ENCODE assay signal across 12 cellular contexts in genomic region chr16:50371936-50372595, GRCh38. TPM values are rescaled to one million over a fixed set of nuclear protein-coding genes. Genes with fewer than 3 reads are reported as not detected.
DNase-seq lines count a peak whose midpoint lies in the region; ATAC-seq and TF ChIP-seq lines count a peak whose summit lies in the region.
"Had no signal": no experiment of that assay in that cellular context is flagged by ENCODE, and none has a peak within 500 bp of the region (broad histone marks: within the 10 kb centered on the region; RNA-seq: fewer than 3 reads in every experiment).

No MANE protein-coding gene starts in this region.

- H3K36me3 Mint-ChIP-seq in activated T-cell treated with anti-CD3 and anti-CD28 coated beads, Interleukin-2, amount 50 U/mL, for 4 hours (ENCODE audit: insufficient read depth) = no peaks in the 10 kb centered on the region

- CTCF ChIA-PET in Panc1 (lab: Charles Lee) = interaction anchor here (0.7 kb wide), 1 partner anchor 88 kb away, joined by 4 read pairs; no protein-coding TSS in a partner anchor

- DNase-seq in COR-L47 (lab: John Stamatoyannopoulos, UW) (peak; percentile 49), Panc1 (ENCODE audit: low read depth, low spot score) (no peak), fibroblast of pulmonary artery (ENCODE audit: low read depth) (peak; percentile 30), nucleus accumbens (lab: John Stamatoyannopoulos, UW) (peak in 44 of 56 donors; percentile 9 to 76 (median 44)), Karpas-422 (no peak), RKO (ENCODE audit: low spot score) (no peak)
- no peak for DNase-seq in activated T-cell treated with anti-CD3 and anti-CD28 coated beads, Interleukin-2, amount 50 U/mL, for 4 hours
- DNase-seq: activated naive CD4-positive, alpha-beta T cell treated with Interleukin-2 at 50 U/mL for 16 hours; mammary epithelial cell; PC-9 had no signal

- no peak overlapping the region for H3K4me3 ChIP-seq in Panc1 (ENCODE audit: low read depth in 2 of 2, low read length in 2 of 2)
- no peak overlapping the region for H3K4me3 ChIP-seq in fibroblast of pulmonary artery (replicated peaks; ENCODE audit: low read depth, low read length)
- H3K4me3 ChIP-seq in Karpas-422 (ENCODE audit: low read length) = no peak overlapping the region
- H3K4me3 ChIP-seq: PC-9 had no signal

- peaks cover 8% of the 10 kb centered on the region for H3K27me3 Mint-ChIP-seq in activated T-cell treated with anti-CD3 and anti-CD28 coated beads, Interleukin-2, amount 50 U/mL, for 4 hours (ENCODE audit: low read depth)

- no peaks in the 10 kb centered on the region for H3K9me3 Mint-ChIP-seq in activated T-cell treated with anti-CD3 and anti-CD28 coated beads, Interleukin-2, amount 50 U/mL, for 4 hours
- H3K9me3 Mint-ChIP-seq: stimulated activated effector memory CD8-positive, alpha-beta T cell treated with anti-CD3 and anti-CD28 coated beads, Interleukin-12 subunit alpha, Interleukin-12 subunit beta, amount 100 ng/mL, for 72 hours had no signal

- H3K9ac ChIP-seq in Karpas-422 (ENCODE audit: low read length) = no peak overlapping the region

- H3K36me3 ChIP-seq in Panc1 (ENCODE audit: control insufficient read depth, insufficient read depth, low read length) (no peaks in the 10 kb centered on the region; the same call in 1 of the 2 replicates), Karpas-422 (ENCODE audit: insufficient read depth, low read length) (no peaks in the 10 kb centered on the region)

- intact Hi-C loops in Panc1 (cut with micrococcal nuclease; ENCODE audit: unreplicated experiment) = loop anchor here (5.0 kb wide), 1 partner anchor 290 kb away; no protein-coding TSS in a partner anchor

- ATAC-seq in Panc1 (no peak), HG03045 (IDR thresholded peaks at IDR 0.05; ENCODE audit: unreplicated experiment) (no peak)
- ATAC-seq in activated T-cell treated with anti-CD3 and anti-CD28 coated beads, Interleukin-2, amount 50 U/mL, for 4 hours = no peak

- in situ Hi-C loops in Panc1 (cut with HindIII; ENCODE audit: low pct_unique_long_range_greater_than_20kb, low sequenced_read_pairs) = no loop called here

- no peak overlapping the region for H2AFZ ChIP-seq in Karpas-422 (ENCODE audit: low read length)
- H2AFZ ChIP-seq: PC-9 had no signal

- no peak overlapping the region for H3K27ac ChIP-seq in Panc1 (ENCODE audit: low read length)
- H3K27ac ChIP-seq in Karpas-422 (ENCODE audit: low read length) = no peak overlapping the region
- H3K27ac ChIP-seq: PC-9 had no signal

- no peaks in the 10 kb centered on the region for H3K9me3 ChIP-seq in Panc1 (ENCODE audit: control insufficient read depth, insufficient read depth, low read depth, low read length)
- no peaks in the 10 kb centered on the region for H3K9me3 ChIP-seq in Karpas-422 (ENCODE audit: low read length)

- H3K4me1 ChIP-seq in Panc1 (ENCODE audit: control insufficient read depth, insufficient read depth, low read length) (no peaks in the 10 kb centered on the region), Karpas-422 (ENCODE audit: low read length) (peaks cover 11% of the 10 kb centered on the region)

- TF ChIP-seq CTCF in Panc1 (IDR thresholded peaks at IDR 0.05) = peak; percentile 48
- peak; percentile 20 for TF ChIP-seq CTCF in fibroblast of pulmonary artery (IDR thresholded peaks at IDR 0.05; ENCODE audit: low read length, missing control alignments)

- no peaks in the 10 kb centered on the region for H3K9me2 ChIP-seq in Karpas-422 (replicated peaks; ENCODE audit: insufficient read depth, low read length)

- peaks cover 14% of the 10 kb centered on the region for H3K79me2 ChIP-seq in Karpas-422 (ENCODE audit: low read length)

- no peaks in the 10 kb centered on the region for H3K27me3 ChIP-seq in Panc1 (ENCODE audit: control insufficient read depth, insufficient read depth, low read length)
- no peaks in the 10 kb centered on the region; the same call in 1 of the 2 replicates for H3K27me3 ChIP-seq in Karpas-422 (ENCODE audit: low read length)

- peaks cover 21% of the 10 kb centered on the region for H3K4me1 Mint-ChIP-seq in activated T-cell treated with anti-CD3 and anti-CD28 coated beads, Interleukin-2, amount 50 U/mL, for 4 hours (ENCODE audit: low read depth)

- no peak overlapping the region for H3K4me3 Mint-ChIP-seq in activated T-cell treated with anti-CD3 and anti-CD28 coated beads, Interleukin-2, amount 50 U/mL, for 4 hours
- H3K4me3 Mint-ChIP-seq: stimulated activated effector memory CD8-positive, alpha-beta T cell treated with anti-CD3 and anti-CD28 coated beads, Interleukin-12 subunit alpha, Interleukin-12 subunit beta, amount 100 ng/mL, for 72 hours had no signal

- POLR2A ChIA-PET in Panc1 (lab: Charles Lee) = no interaction called here

- H4K20me1 ChIP-seq in Karpas-422 (ENCODE audit: insufficient read depth, low read depth, low read length) = peaks cover 12% of the 10 kb centered on the region; the same call in 1 of the 2 replicates

- no peak overlapping the region for H3K4me2 ChIP-seq in Karpas-422 (ENCODE audit: low read depth, low read length, poor library complexity, severe bottlenecking)
- H3K4me2 ChIP-seq: PC-9 had no signal

- no TSS peak for BruUV-seq in Panc1 (replicated peaks; lab: Mats Ljungman, UMichigan)

RNA-seq across cellular contexts. Expression of gene BRD7, which starts 3.3 kb away (rescaled TPM):
- total RNA-seq in Panc1 (2021; ENCODE audit: unreplicated experiment) = 45.6 TPM
- 27.0 TPM for polyA plus RNA-seq in Panc1 (2012; ENCODE audit: insufficient read length)
- total RNA-seq in Karpas-422 (2014; rRNA removed; shearing (Covaris generic); ENCODE audit: low replicate concordance) = 59.6 and 66.0 TPM in 2 replicates
- 10 to 100 TPM; 87.1 to 91.1 (median 91.0) TPM for total RNA-seq in activated T-cell treated with anti-CD3 and anti-CD28 coated beads, Interleukin-2, amount 50 U/mL, for 4 hours

Comparison
In these comparisons a context has a peak if more than half of its experiments do, and no peak if none do; other contexts are left out.
1. DNase-seq: peak in COR-L47 (single experiment), fibroblast of pulmonary artery (single experiment) and nucleus accumbens (44 of 56); none in Panc1 (single experiment), Karpas-422 (single experiment), activated T-cell treated with anti-CD3 and anti-CD28 coated beads, Interleukin-2, amount 50 U/mL, for 4 hours (single experiment) and RKO (single experiment).